8 cellular contexts compared by ENCODE assay signal in the genomic region with DNA sequence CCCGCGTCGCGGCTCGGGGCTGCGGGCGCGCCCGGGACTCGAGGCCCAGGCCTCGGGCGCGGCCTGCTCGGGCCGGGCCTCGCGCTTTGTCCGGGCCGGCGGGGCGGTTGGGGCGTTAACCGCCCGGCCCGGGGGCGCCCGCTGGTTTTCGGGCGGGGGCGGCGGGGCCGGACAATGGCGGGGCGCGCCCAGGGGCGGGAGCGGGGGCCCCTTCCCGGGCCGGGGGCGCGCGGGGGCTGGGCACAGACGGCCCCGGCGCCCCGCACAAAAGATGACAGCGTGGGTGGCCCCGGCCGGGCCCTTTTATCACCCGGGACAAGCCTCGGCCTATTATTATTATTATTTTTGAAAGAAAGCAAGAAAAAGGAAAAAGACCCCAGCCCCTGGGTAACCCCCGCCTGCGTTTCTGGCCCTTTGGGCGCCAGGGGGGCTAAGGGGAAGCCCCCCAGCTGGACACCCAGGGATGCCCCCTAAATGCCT. TPM values are rescaled to one million over a fixed set of nuclear protein-coding genes. Genes with fewer than 3 reads are reported as not detected.
A peak's percentile ranks its signal among the peaks of the same experiment; 100 is the strongest.
DNase-seq lines count a peak whose midpoint lies in the region; ATAC-seq and TF ChIP-seq lines count a peak whose summit lies in the region.

No MANE protein-coding gene starts in this region.

- DNase-seq in activated naive CD4-positive, alpha-beta T cell treated with anti-CD3 and anti-CD28 coated beads, Interleukin-2, amount 10 ng/mL, durations not matched to agents 7 days and 5 days = peak; percentile 30
- no peak for DNase-seq in activated naive CD4-positive, alpha-beta T cell (lab: John Stamatoyannopoulos, UW)
- DNase-seq in activated naive CD4-positive, alpha-beta T cell treated with anti-CD3 and anti-CD28 coated beads, Interleukin-2, amount 50 U/mL, for 72 hours (ENCODE audit: low spot score in 2 of 2) = no peak
- DNase-seq in transverse colon = no peak
- no peak for DNase-seq in AG08395 (ENCODE audit: low spot score)
- no peak for DNase-seq in NCI-H2171 (lab: John Stamatoyannopoulos, UW)

- no peaks in the 10 kb centered on the region for H3K27me3 Mint-ChIP-seq in activated naive CD4-positive, alpha-beta T cell treated with anti-CD3 and anti-CD28 coated beads, Interleukin-2, amount 10 ng/mL, durations not matched to agents 7 days and 5 days

- peak overlapping the region; percentile 81 for H3K27ac Mint-ChIP-seq in activated naive CD4-positive, alpha-beta T cell treated with anti-CD3 and anti-CD28 coated beads, Interleukin-2, amount 10 ng/mL, durations not matched to agents 7 days and 5 days
- H3K27ac Mint-ChIP-seq in activated naive CD4-positive, alpha-beta T cell treated with anti-CD3 and anti-CD28 coated beads, Interleukin-2, amount 50 U/mL, for 72 hours = peak overlapping the region; percentile 64 to 96

- H3K27me3 ChIP-seq in liver (ENCODE audit: control insufficient read depth in 4 of 4, insufficient read depth in 4 of 4, low read length in 3 of 4) (no peaks in the 10 kb centered on the region), transverse colon (no peaks in the 10 kb centered on the region)

- no peak for ATAC-seq in activated naive CD4-positive, alpha-beta T cell treated with anti-CD3 and anti-CD28 coated beads, Interleukin-2, amount 50 U/mL, for 72 hours
- no peak for ATAC-seq in GM18870 (IDR thresholded peaks at IDR 0.05; ENCODE audit: unreplicated experiment)

- peak overlapping the region; percentile 82 for H3K4me3 Mint-ChIP-seq in activated naive CD4-positive, alpha-beta T cell treated with anti-CD3 and anti-CD28 coated beads, Interleukin-2, amount 10 ng/mL, durations not matched to agents 7 days and 5 days

- H3K9ac ChIP-seq in liver (ENCODE audit: low read depth in 1 of 2, low read length in 2 of 2) = peak overlapping the region; percentile 58 to 69

- TF ChIP-seq POLR2A in transverse colon (IDR thresholded peaks at IDR 0.05) = no peak

- H3K4me3 ChIP-seq in liver (ENCODE audit: low read depth in 1 of 3, low read length in 3 of 3) (peak overlapping the region; percentile 67 to 87 (median 80)), transverse colon (peak overlapping the region; percentile 67 to 90 (median 84))

- no peaks in the 10 kb centered on the region for H3K9me3 Mint-ChIP-seq in activated naive CD4-positive, alpha-beta T cell treated with anti-CD3 and anti-CD28 coated beads, Interleukin-2, amount 10 ng/mL, durations not matched to agents 7 days and 5 days
- no peaks in the 10 kb centered on the region for H3K9me3 Mint-ChIP-seq in activated naive CD4-positive, alpha-beta T cell treated with anti-CD3 and anti-CD28 coated beads, Interleukin-2, amount 50 U/mL, for 72 hours

- H3K9me3 ChIP-seq in liver (ENCODE audit: control insufficient read depth in 4 of 4, low read length in 3 of 4) = no peaks in the 10 kb centered on the region
- H3K9me3 ChIP-seq in transverse colon = no peaks in the 10 kb centered on the region

- intact Hi-C loops in transverse colon (cut with DNase I; ENCODE audit: low total_unique reads) = no loop called here

- TF ChIP-seq CTCF in liver (IDR thresholded peaks at IDR 0.05; ENCODE audit: low read depth, low read length, missing input control) (no peak), transverse colon (IDR thresholded peaks at IDR 0.05) (no peak)

- under 1% methylated on average over 54 of the region's 54 CpGs for WGBS in liver
- 0% methylated on average over 26 of the region's 54 CpGs; no CpG with 5 or more reads in 1 of the 2 donors for WGBS in transverse colon (ENCODE audit: low coverage in 1 of 2), 2 donors

- no peak for TF ChIP-seq EP300 in transverse colon (IDR thresholded peaks at IDR 0.05; ENCODE audit: low read depth)

- H3K36me3 ChIP-seq in liver (ENCODE audit: control insufficient read depth in 4 of 4, insufficient read depth in 3 of 4, low read depth in 1 of 4, low read length in 3 of 4) (no peaks in the 10 kb centered on the region), transverse colon (no peaks in the 10 kb centered on the region)

- TF ChIP-seq RAD21 in liver (IDR thresholded peaks at IDR 0.05) = no peak

- in situ Hi-C loops in transverse colon (cut with MboI; ENCODE audit: low pct_ligation_motif_present in 1 of 4, low pct_unique_long_range_greater_than_20kb in 1 of 4, low sequenced_read_pairs in 3 of 4) = no loop called here

- peaks cover 24% of the 10 kb centered on the region for H3K36me3 Mint-ChIP-seq in activated naive CD4-positive, alpha-beta T cell treated with anti-CD3 and anti-CD28 coated beads, Interleukin-2, amount 10 ng/mL, durations not matched to agents 7 days and 5 days
- peaks cover 0 to 7% of the 10 kb centered on the region in 2 donors for H3K36me3 Mint-ChIP-seq in activated naive CD4-positive, alpha-beta T cell treated with anti-CD3 and anti-CD28 coated beads, Interleukin-2, amount 50 U/mL, for 72 hours

- peaks cover 11 to 41% (median 34%) of the 10 kb centered on the region in 4 donors for H3K4me1 ChIP-seq in liver (ENCODE audit: control insufficient read depth in 4 of 4, insufficient read depth in 4 of 4, low read length in 3 of 4)
- H3K4me1 ChIP-seq in transverse colon = peaks cover 5 to 47% (median 37%) of the 10 kb centered on the region in 4 donors

- CTCF ChIA-PET in activated naive CD4-positive, alpha-beta T cell treated with anti-CD3 and anti-CD28 coated beads, Interleukin-2, amount 10 ng/mL, durations not matched to agents 7 days and 5 days (lab: Charles Lee) = interaction anchor here (1.0 to 1.4 kb wide), 2 partner anchors 53 to 160 kb away, joined by 3 read pairs; no protein-coding TSS in a partner anchor

- H3K27ac ChIP-seq in liver (ENCODE audit: low read depth in 1 of 2, low read length in 2 of 2) (peak overlapping the region; percentile 23 to 80), transverse colon (peak overlapping the region; percentile 73 to 76 (median 74))

- peaks cover 38% of the 10 kb centered on the region for H3K4me1 Mint-ChIP-seq in activated naive CD4-positive, alpha-beta T cell treated with anti-CD3 and anti-CD28 coated beads, Interleukin-2, amount 10 ng/mL, durations not matched to agents 7 days and 5 days

TF ChIP-seq in liver, 16 proteins besides CTCF, POLR2A, EP300 and RAD21 (continues in another document):
- TF ChIP-seq HNF4A (conservative IDR thresholded peaks at IDR 0.05) = no peak
- TF ChIP-seq FOXA1 (IDR thresholded peaks at IDR 0.05) = no peak
- no peak for TF ChIP-seq JUND (IDR thresholded peaks at IDR 0.05)
- no peak for TF ChIP-seq TAF1 (conservative IDR thresholded peaks at IDR 0.05)
- no peak for TF ChIP-seq YY1 (IDR thresholded peaks at IDR 0.05)
- TF ChIP-seq, protein P1, sequence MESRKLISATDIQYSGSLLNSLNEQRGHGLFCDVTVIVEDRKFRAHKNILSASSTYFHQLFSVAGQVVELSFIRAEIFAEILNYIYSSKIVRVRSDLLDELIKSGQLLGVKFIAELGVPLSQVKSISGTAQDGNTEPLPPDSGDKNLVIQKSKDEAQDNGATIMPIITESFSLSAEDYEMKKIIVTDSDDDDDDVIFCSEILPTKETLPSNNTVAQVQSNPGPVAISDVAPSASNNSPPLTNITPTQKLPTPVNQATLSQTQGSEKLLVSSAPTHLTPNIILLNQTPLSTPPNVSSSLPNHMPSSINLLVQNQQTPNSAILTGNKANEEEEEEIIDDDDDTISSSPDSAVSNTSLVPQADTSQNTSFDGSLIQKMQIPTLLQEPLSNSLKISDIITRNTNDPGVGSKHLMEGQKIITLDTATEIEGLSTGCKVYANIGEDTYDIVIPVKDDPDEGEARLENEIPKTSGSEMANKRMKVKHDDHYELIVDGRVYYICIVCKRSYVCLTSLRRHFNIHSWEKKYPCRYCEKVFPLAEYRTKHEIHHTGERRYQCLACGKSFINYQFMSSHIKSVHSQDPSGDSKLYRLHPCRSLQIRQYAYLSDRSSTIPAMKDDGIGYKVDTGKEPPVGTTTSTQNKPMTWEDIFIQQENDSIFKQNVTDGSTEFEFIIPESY (IDR thresholded peaks at IDR 0.05) = no peak
- TF ChIP-seq EGR1 (IDR thresholded peaks at IDR 0.05; ENCODE audit: low read depth in 2 of 2) = no peak
- TF ChIP-seq, protein P2, sequence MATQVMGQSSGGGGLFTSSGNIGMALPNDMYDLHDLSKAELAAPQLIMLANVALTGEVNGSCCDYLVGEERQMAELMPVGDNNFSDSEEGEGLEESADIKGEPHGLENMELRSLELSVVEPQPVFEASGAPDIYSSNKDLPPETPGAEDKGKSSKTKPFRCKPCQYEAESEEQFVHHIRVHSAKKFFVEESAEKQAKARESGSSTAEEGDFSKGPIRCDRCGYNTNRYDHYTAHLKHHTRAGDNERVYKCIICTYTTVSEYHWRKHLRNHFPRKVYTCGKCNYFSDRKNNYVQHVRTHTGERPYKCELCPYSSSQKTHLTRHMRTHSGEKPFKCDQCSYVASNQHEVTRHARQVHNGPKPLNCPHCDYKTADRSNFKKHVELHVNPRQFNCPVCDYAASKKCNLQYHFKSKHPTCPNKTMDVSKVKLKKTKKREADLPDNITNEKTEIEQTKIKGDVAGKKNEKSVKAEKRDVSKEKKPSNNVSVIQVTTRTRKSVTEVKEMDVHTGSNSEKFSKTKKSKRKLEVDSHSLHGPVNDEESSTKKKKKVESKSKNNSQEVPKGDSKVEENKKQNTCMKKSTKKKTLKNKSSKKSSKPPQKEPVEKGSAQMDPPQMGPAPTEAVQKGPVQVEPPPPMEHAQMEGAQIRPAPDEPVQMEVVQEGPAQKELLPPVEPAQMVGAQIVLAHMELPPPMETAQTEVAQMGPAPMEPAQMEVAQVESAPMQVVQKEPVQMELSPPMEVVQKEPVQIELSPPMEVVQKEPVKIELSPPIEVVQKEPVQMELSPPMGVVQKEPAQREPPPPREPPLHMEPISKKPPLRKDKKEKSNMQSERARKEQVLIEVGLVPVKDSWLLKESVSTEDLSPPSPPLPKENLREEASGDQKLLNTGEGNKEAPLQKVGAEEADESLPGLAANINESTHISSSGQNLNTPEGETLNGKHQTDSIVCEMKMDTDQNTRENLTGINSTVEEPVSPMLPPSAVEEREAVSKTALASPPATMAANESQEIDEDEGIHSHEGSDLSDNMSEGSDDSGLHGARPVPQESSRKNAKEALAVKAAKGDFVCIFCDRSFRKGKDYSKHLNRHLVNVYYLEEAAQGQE (IDR thresholded peaks at IDR 0.05) = no peak
- no peak for TF ChIP-seq NR2F2 (IDR thresholded peaks at IDR 0.05)
- TF ChIP-seq GABPA (IDR thresholded peaks at IDR 0.05 in 1 of 2, conservative IDR thresholded peaks at IDR 0.05 in 1 of 2) = no peak
- TF ChIP-seq, protein P3, sequence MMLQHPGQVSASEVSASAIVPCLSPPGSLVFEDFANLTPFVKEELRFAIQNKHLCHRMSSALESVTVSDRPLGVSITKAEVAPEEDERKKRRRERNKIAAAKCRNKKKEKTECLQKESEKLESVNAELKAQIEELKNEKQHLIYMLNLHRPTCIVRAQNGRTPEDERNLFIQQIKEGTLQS (IDR thresholded peaks at IDR 0.05) = no peak
- no peak for TF ChIP-seq RXRA (IDR thresholded peaks at IDR 0.05)

RNA-seq across cellular contexts. Expression of a gene that starts 0.4 kb away (rescaled TPM):
- 10 to 100 TPM; 21.0 to 44.8 TPM for total RNA-seq in activated naive CD4-positive, alpha-beta T cell treated with anti-CD3 and anti-CD28 coated beads, Interleukin-2, amount 50 U/mL, for 72 hours
- total RNA-seq in liver (10 to 100 TPM; 14.1 to 19.7 TPM), transverse colon (10 to 100 TPM; 26.6 to 84.2 (median 39.9) TPM)
- 10 to 100 TPM in 1 of 2 donors, 1 to 10 TPM in 1; 3.2 to 11.6 TPM for polyA plus RNA-seq in liver
